ENCODE assay signal across 20 cellular contexts in the genomic region with DNA sequence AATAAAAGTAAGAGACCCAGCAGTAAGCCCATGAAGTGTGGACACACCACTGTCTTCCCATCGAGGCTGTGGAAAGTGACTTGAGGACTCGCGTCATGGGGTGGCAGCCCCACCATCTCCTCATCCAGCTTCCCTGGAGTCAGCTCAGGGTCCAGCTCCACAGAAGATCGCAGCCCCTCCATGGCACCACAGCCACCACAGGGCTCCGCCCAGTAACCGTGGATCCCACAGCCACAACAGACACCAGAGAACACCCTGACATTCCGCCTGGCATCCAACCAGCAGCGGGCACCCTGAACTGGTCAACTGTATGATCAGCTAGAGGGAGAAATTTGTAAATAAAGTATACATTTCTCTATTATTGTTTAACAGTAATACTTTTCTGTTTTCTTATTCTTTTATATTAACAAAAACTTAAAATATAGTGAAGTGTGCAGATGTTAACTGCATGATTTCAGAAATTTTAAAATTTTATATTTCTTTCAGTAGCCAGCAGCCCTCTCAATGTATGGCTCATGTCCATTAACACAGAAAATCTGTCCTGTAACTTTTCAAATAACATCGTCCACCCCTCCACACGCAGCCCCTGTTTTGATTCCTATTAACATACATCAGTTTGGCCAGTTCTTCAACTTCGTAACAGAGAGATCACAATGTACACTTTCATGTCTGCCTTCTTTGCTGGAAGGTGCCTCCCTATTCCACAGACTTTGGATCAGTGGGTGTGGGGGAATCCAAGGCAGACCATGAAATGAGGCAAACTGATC.
"Had no signal": no experiment of that assay in that cellular context is flagged by ENCODE, and none has a peak within 500 bp of the region (broad histone marks: within the 10 kb centered on the region; RNA-seq: fewer than 3 reads in every experiment).

No MANE protein-coding gene starts in this region.

- H3K4me3 Mint-ChIP-seq: effector memory CD8-positive, alpha-beta T cell; naive thymus-derived CD4-positive, alpha-beta T cell; nephron progenitor cell; stimulated activated effector memory CD8-positive, alpha-beta T cell treated with anti-CD3 and anti-CD28 coated beads, Interleukin-12 subunit alpha, Interleukin-12 subunit beta, amount 100 ng/mL, for 72 hours had no signal

- H3K27ac ChIP-seq: hepatocyte, left lung, pancreas, sigmoid colon, stomach, thyroid gland had no signal

- FAIRE-seq: endometrium had no signal

- ATAC-seq: effector memory CD8-positive, alpha-beta T cell; left cardiac atrium; left lung; naive thymus-derived CD4-positive, alpha-beta T cell; pancreas; stimulated activated effector memory CD8-positive, alpha-beta T cell treated with anti-CD3 and anti-CD28 coated beads, Interleukin-12 subunit alpha, Interleukin-12 subunit beta, amount 100 ng/mL, for 72 hours had no signal

- H3K9me3 Mint-ChIP-seq: effector memory CD8-positive, alpha-beta T cell; naive thymus-derived CD4-positive, alpha-beta T cell; nephron progenitor cell; stimulated activated effector memory CD8-positive, alpha-beta T cell treated with anti-CD3 and anti-CD28 coated beads, Interleukin-12 subunit alpha, Interleukin-12 subunit beta, amount 100 ng/mL, for 72 hours had no signal

- H3K4me2 ChIP-seq: hepatocyte had no signal

- H2AFZ ChIP-seq: hepatocyte had no signal

- H3K79me2 ChIP-seq: hepatocyte had no signal

- H3K27me3 Mint-ChIP-seq: effector memory CD8-positive, alpha-beta T cell; naive thymus-derived CD4-positive, alpha-beta T cell had no signal

- H3K9me3 ChIP-seq: left lung, pancreas, sigmoid colon, stomach, thyroid gland had no signal

- H3K36me3 ChIP-seq: left lung, pancreas, sigmoid colon, stomach, thyroid gland had no signal

- H3K4me3 ChIP-seq: hepatocyte, left lung, pancreas, sigmoid colon, stomach, thyroid gland had no signal

- H3K27ac Mint-ChIP-seq: effector memory CD8-positive, alpha-beta T cell; stimulated activated effector memory CD8-positive, alpha-beta T cell treated with anti-CD3 and anti-CD28 coated beads, Interleukin-12 subunit alpha, Interleukin-12 subunit beta, amount 100 ng/mL, for 72 hours had no signal

- H3K36me3 Mint-ChIP-seq: stimulated activated effector memory CD8-positive, alpha-beta T cell treated with anti-CD3 and anti-CD28 coated beads, Interleukin-12 subunit alpha, Interleukin-12 subunit beta, amount 100 ng/mL, for 72 hours had no signal

- H3K27me3 ChIP-seq: hepatocyte, left lung, pancreas, sigmoid colon, stomach, thyroid gland had no signal

- H3K4me1 ChIP-seq: left lung, pancreas, stomach, thyroid gland had no signal

- DNase-seq: cerebellar nuclear complex; cortex of kidney; effector memory CD8-positive, alpha-beta T cell; left cardiac atrium; mesenchymal stem cell; midbrain; naive thymus-derived CD4-positive, alpha-beta T cell; nephron progenitor cell; occipital lobe; pancreas; sigmoid colon; stimulated activated CD4-positive, alpha-beta T cell treated with anti-CD3 and anti-CD28 coated beads, Interleukin-2, amount 100 ng/mL, for 24 hours; stimulated activated CD4-positive, alpha-beta T cell treated with anti-CD3 and anti-CD28 coated beads, Interleukin-4, amount 100 ng/mL, for 24 hours; stimulated activated naive CD4-positive, alpha-beta T cell treated with Interleukin-2 at 50 U/mL for 16 hours; stomach; thyroid gland had no signal
